In the genomic region with DNA sequence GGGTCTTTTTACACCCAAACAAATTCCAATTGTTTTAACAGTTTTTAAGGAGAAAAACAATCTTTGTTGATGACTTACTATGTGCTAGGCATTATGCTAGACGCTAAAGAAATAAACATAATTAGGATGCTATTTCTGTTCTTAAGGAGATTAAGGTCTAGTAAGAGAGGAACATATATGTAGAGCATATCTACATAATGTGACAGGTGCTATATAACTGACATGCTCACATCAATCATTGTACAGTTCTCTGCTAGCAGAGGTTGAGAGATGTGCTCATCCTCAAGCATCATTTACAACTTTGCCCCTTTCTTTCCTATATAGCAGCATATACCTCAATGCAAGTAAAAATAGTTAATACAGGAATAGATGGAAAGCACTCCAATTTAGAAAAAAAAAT, we compare ENCODE assay signal across 5 cellular contexts. TPM values are rescaled to one million over a fixed set of nuclear protein-coding genes. Genes with fewer than 3 reads are reported as not detected.
"Had no signal": no experiment of that assay in that cellular context is flagged by ENCODE, and none has a peak within 500 bp of the region (broad histone marks: within the 10 kb centered on the region; RNA-seq: fewer than 3 reads in every experiment).

No MANE protein-coding gene starts in this region.

- H3K27ac Mint-ChIP-seq: GM23338 had no signal

- H3K4me3 ChIP-seq: GM23338 had no signal

- H3K4me2 ChIP-seq: GM23338 had no signal

- DNase-seq: H9, HCEC 1CT, IMR-90 had no signal

- H3K9me3 Mint-ChIP-seq: GM23338, H9 had no signal

- H3K4me3 Mint-ChIP-seq: GM23338, H9 had no signal

- ATAC-seq: GM23338 had no signal

- H2AFZ ChIP-seq: GM23338 had no signal

RNA-seq across cellular contexts. Expression of a gene that starts 37.5 kb away (rescaled TPM):
- total RNA-seq: HT-29 had no signal
